In genomic region chr17:2190014-2190413, GRCh38 we compare ENCODE assay signal across 14 cellular contexts.
DNase-seq lines count a peak whose midpoint lies in the region; ATAC-seq, FAIRE-seq and TF ChIP-seq lines count a peak whose summit lies in the region.
"Had no signal": no experiment of that assay in that cellular context is flagged by ENCODE, and none has a peak within 500 bp of the region (broad histone marks: within the 10 kb centered on the region; RNA-seq: fewer than 3 reads in every experiment).

No MANE protein-coding gene starts in this region.

- TF ChIP-seq POLR2A in right lobe of liver (IDR thresholded peaks at IDR 0.05) (no peak), HepG2 (IDR thresholded peaks at IDR 0.05; ENCODE audit: insufficient read depth in 1 of 2, low read depth in 2 of 2, low read length in 2 of 2) (no peak)

- H3K9ac ChIP-seq in HepG2 (ENCODE audit: insufficient read depth, low read depth, low read length) = no peak overlapping the region
- no peak overlapping the region for H3K9ac ChIP-seq in fibroblast of lung (ENCODE audit: insufficient read depth, low read length)
- no peak overlapping the region for H3K9ac ChIP-seq in endodermal cell (ENCODE audit: extremely low read depth, low read length, poor library complexity, severe bottlenecking)

- no peaks in the 10 kb centered on the region for H3K9me3 Mint-ChIP-seq in nephron
- no peaks in the 10 kb centered on the region for H3K9me3 Mint-ChIP-seq in endodermal cell
- H3K9me3 Mint-ChIP-seq: activated T-cell treated with anti-CD3 and anti-CD28 coated beads, Interleukin-2, amount 50 U/mL, for 72 hours had no signal

- H3K36me3 Mint-ChIP-seq in nephron (ENCODE audit: low read depth) (peaks cover 68% of the 10 kb centered on the region), endodermal cell (ENCODE audit: low read depth) (peaks cover 69% of the 10 kb centered on the region)

- BruUV-seq in HepG2 (replicated peaks; lab: Mats Ljungman, UMichigan) = no TSS peak

- TF ChIP-seq CTCF in right lobe of liver (IDR thresholded peaks at IDR 0.05) = no peak
- no peak for TF ChIP-seq CTCF in HepG2 (CRISPR knock-in tag; IDR thresholded peaks at IDR 0.05)
- TF ChIP-seq CTCF in fibroblast of lung (conservative IDR thresholded peaks at IDR 0.05 in 1 of 2, IDR thresholded peaks at IDR 0.05 in 1 of 2; ENCODE audit: low read depth in 1 of 2, low read length in 2 of 2) = no peak
- TF ChIP-seq CTCF in nephron (IDR thresholded peaks at IDR 0.05; ENCODE audit: unreplicated experiment in 3 of 3) = no peak
- no peak for TF ChIP-seq CTCF in endodermal cell (conservative IDR thresholded peaks at IDR 0.05)

- no peaks in the 10 kb centered on the region for H3K27me3 ChIP-seq in right lobe of liver
- no peaks in the 10 kb centered on the region for H3K27me3 ChIP-seq in HepG2 (ENCODE audit: control insufficient read depth in 1 of 2, insufficient read depth in 2 of 2, low read length in 2 of 2)
- no peaks in the 10 kb centered on the region for H3K27me3 ChIP-seq in fibroblast of lung (ENCODE audit: control insufficient read depth, insufficient read depth, low read length)
- H3K27me3 ChIP-seq in endodermal cell (ENCODE audit: control insufficient read depth, insufficient read depth, low read length, poor library complexity, severe bottlenecking) = no peaks in the 10 kb centered on the region
- H3K27me3 ChIP-seq: brain microvascular endothelial cell, ovary had no signal

- WGBS in right lobe of liver (ENCODE audit: insufficient coverage, low coverage, low lambda C conversion rate, missing lambda C conversion rate) = 74% methylated on average over 4 of the region's 4 CpGs
- 90% methylated on average over 4 of the region's 4 CpGs for WGBS in HepG2 (ENCODE audit: low lambda C conversion rate)
- WGBS in endodermal cell (ENCODE audit: insufficient coverage in 1 of 2, insufficient read length in 1 of 2), 2 experiments = 94 to 100% methylated on average over 3 to 4 of the region's 4 CpGs

- DNase-seq in right lobe of liver (no peak), HepG2 (ENCODE audit: low spot score) (no peak), fibroblast of lung (ENCODE audit: low read depth in 2 of 2) (no peak), NCI-H2029 (lab: John Stamatoyannopoulos, UW) (no peak), NCI-H510A (lab: John Stamatoyannopoulos, UW) (no peak), endodermal cell (no peak)
- DNase-seq: activated T-cell treated with anti-CD3 and anti-CD28 coated beads, Interleukin-2, amount 50 U/mL, for 72 hours; brain microvascular endothelial cell; NCI-H446 treated with DMSO at 0.1 percent for 48 hours; stimulated activated CD4-positive, alpha-beta T cell treated with anti-CD3 and anti-CD28 coated beads, Interleukin-4, amount 100 ng/mL, for 4 hours had no signal

- H3K4me1 ChIP-seq in right lobe of liver (peaks cover 0 to 3% (median 0%) of the 10 kb centered on the region in 4 donors), HepG2 (ENCODE audit: insufficient read depth, low read length) (no peaks in the 10 kb centered on the region), fibroblast of lung (ENCODE audit: control insufficient read depth, extremely low read depth, insufficient read depth, low read length) (peaks cover 22% of the 10 kb centered on the region), endodermal cell (ENCODE audit: control insufficient read depth, insufficient read depth, low read length) (peaks cover 19% of the 10 kb centered on the region)

- H3K9me3 ChIP-seq in right lobe of liver = no peaks in the 10 kb centered on the region
- H3K9me3 ChIP-seq in HepG2 (ENCODE audit: low read length) = no peaks in the 10 kb centered on the region
- H3K9me3 ChIP-seq in fibroblast of lung (ENCODE audit: control insufficient read depth, insufficient read depth, low read depth, low read length) = no peaks in the 10 kb centered on the region
- H3K9me3 ChIP-seq in endodermal cell (ENCODE audit: control insufficient read depth, low read length) = no peaks in the 10 kb centered on the region
- H3K9me3 ChIP-seq: ovary had no signal

- no peak for FAIRE-seq in HepG2 (lab: Jason Lieb, UNC)
- FAIRE-seq: GM18507 had no signal

- intact Hi-C loops in right lobe of liver (cut with DNase I) = no loop called here
- intact Hi-C loops in HepG2 (cut with micrococcal nuclease; ENCODE audit: unreplicated experiment) = no loop called here

- no peaks in the 10 kb centered on the region for H3K27me3 Mint-ChIP-seq in nephron (ENCODE audit: low read depth)
- no peaks in the 10 kb centered on the region for H3K27me3 Mint-ChIP-seq in endodermal cell (ENCODE audit: insufficient read depth)

- H3K27ac Mint-ChIP-seq in nephron = peak overlapping the region; percentile 47 to 97 (median 61)
- no peak overlapping the region for H3K27ac Mint-ChIP-seq in endodermal cell
- H3K27ac Mint-ChIP-seq: activated T-cell treated with anti-CD3 and anti-CD28 coated beads, Interleukin-2, amount 50 U/mL, for 72 hours had no signal

- H3K4me3 ChIP-seq in right lobe of liver (no peak overlapping the region), HepG2 (replicated peaks in 1 of 3; ENCODE audit: insufficient read depth in 1 of 3, low read depth in 2 of 3, low read length in 3 of 3) (no peak overlapping the region), fibroblast of lung (replicated peaks in 1 of 4; ENCODE audit: control extremely low read depth in 1 of 4, insufficient read depth in 1 of 4, low read depth in 3 of 4, low read length in 4 of 4) (no peak overlapping the region), endodermal cell (ENCODE audit: low read length) (no peak overlapping the region)
- H3K4me3 ChIP-seq: ovary had no signal

- H3K4me1 Mint-ChIP-seq in nephron = peaks cover 52% of the 10 kb centered on the region
- peaks cover 44% of the 10 kb centered on the region for H3K4me1 Mint-ChIP-seq in endodermal cell

- H4K20me1 ChIP-seq in HepG2 (ENCODE audit: insufficient read depth, low read length) = no peaks in the 10 kb centered on the region
- no peaks in the 10 kb centered on the region for H4K20me1 ChIP-seq in fibroblast of lung (ENCODE audit: control insufficient read depth, extremely low read depth, insufficient read depth, low read length)

- CTCF ChIA-PET in HepG2 (lab: Yijun Ruan, JAX; ENCODE audit: low intra/inter-chr PET ratio, low total read pairs) = no interaction called here

- TF ChIP-seq RAD21 in HepG2 (CRISPR knock-in tag; IDR thresholded peaks at IDR 0.05) = no peak

- H3K36me3 ChIP-seq in right lobe of liver = peaks cover 0 to 5% (median 0%) of the 10 kb centered on the region in 4 donors
- peaks cover 23 to 75% of the 10 kb centered on the region in 2 experiments for H3K36me3 ChIP-seq in HepG2 (replicated peaks in 1 of 2; ENCODE audit: control insufficient read depth in 1 of 2, insufficient read depth in 2 of 2, low read length in 2 of 2)
- H3K36me3 ChIP-seq in fibroblast of lung (ENCODE audit: control insufficient read depth, insufficient read depth, low read length) = peaks cover 9% of the 10 kb centered on the region
- H3K36me3 ChIP-seq in endodermal cell (ENCODE audit: control insufficient read depth, insufficient read depth, low read length) = peaks cover 77% of the 10 kb centered on the region
- H3K36me3 ChIP-seq: ovary had no signal

- no peak overlapping the region for H3K4me2 ChIP-seq in HepG2 (ENCODE audit: low read depth, low read length)
- no peak overlapping the region for H3K4me2 ChIP-seq in fibroblast of lung (ENCODE audit: extremely low read depth, insufficient read depth, low read length)

- H3K79me2 ChIP-seq in HepG2 (ENCODE audit: insufficient read depth, low read length) = no peaks in the 10 kb centered on the region
- peaks cover 2% of the 10 kb centered on the region for H3K79me2 ChIP-seq in fibroblast of lung (ENCODE audit: control insufficient read depth, insufficient read depth, low read length)

- in situ Hi-C loops in HepG2 (cut with HindIII; ENCODE audit: extremely low pct_ligation_motif_present, low pct_unique_long_range_greater_than_20kb) = no loop called here

- no peak overlapping the region for H2AFZ ChIP-seq in HepG2 (ENCODE audit: low read length)
- H2AFZ ChIP-seq in fibroblast of lung (ENCODE audit: low read length) = no peak overlapping the region

- POLR2A ChIA-PET in HepG2 (lab: Yijun Ruan, JAX) = no interaction called here

- TF ChIP-seq EP300 in HepG2 (IDR thresholded peaks at IDR 0.05; ENCODE audit: low read depth in 2 of 2, low read length in 2 of 2) (no peak), HepG2 (CRISPR knock-in tag; IDR thresholded peaks at IDR 0.05; ENCODE audit: borderline replicate concordance) (no peak)

- peak overlapping the region in 2 of 3 donors; percentile 13 to 40 for H3K27ac ChIP-seq in right lobe of liver
- H3K27ac ChIP-seq in HepG2 (ENCODE audit: extremely low read length, insufficient read depth, low read length) = no peak overlapping the region
- peak overlapping the region; percentile 11 for H3K27ac ChIP-seq in fibroblast of lung (ENCODE audit: insufficient read depth, low read length)
- no peak overlapping the region for H3K27ac ChIP-seq in endodermal cell (ENCODE audit: low read depth, low read length)
- H3K27ac ChIP-seq: brain microvascular endothelial cell had no signal

- H3K4me3 Mint-ChIP-seq in nephron (no peak overlapping the region), endodermal cell (no peak overlapping the region)
- H3K4me3 Mint-ChIP-seq: activated T-cell treated with anti-CD3 and anti-CD28 coated beads, Interleukin-2, amount 50 U/mL, for 72 hours had no signal

- ATAC-seq in right lobe of liver (peak in 3 of 4 donors; percentile 25 to 43 (median 41)), HepG2 (no peak), HG03108 (IDR thresholded peaks at IDR 0.05; ENCODE audit: unreplicated experiment) (no peak)
- ATAC-seq: activated T-cell treated with anti-CD3 and anti-CD28 coated beads, Interleukin-2, amount 50 U/mL, for 72 hours had no signal

TF ChIP-seq in HepG2, 621 proteins besides CTCF, POLR2A, EP300 and RAD21:
- no peak for TF ChIP-seq ZNF264 (CRISPR knock-in tag; IDR thresholded peaks at IDR 0.05)
- TF ChIP-seq ATRX (CRISPR knock-in tag; IDR thresholded peaks at IDR 0.05; ENCODE audit: borderline replicate concordance) = no peak
- no peak for TF ChIP-seq CENPT (CRISPR knock-in tag; IDR thresholded peaks at IDR 0.05; ENCODE audit: low read depth)
- TF ChIP-seq, protein P1, sequence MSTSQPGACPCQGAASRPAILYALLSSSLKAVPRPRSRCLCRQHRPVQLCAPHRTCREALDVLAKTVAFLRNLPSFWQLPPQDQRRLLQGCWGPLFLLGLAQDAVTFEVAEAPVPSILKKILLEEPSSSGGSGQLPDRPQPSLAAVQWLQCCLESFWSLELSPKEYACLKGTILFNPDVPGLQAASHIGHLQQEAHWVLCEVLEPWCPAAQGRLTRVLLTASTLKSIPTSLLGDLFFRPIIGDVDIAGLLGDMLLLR (CRISPR knock-in tag; IDR thresholded peaks at IDR 0.05) = no peak
- no peak for TF ChIP-seq MBD4 (IDR thresholded peaks at IDR 0.05; ENCODE audit: borderline replicate concordance, low read length)
- TF ChIP-seq ZNF891 (CRISPR knock-in tag; IDR thresholded peaks at IDR 0.05) = no peak

Comparison
In these comparisons a context has a peak if more than half of its experiments do, and no peak if none do; other contexts are left out.
1. ATAC-seq: peak in right lobe of liver (3 of 4); none in HepG2 (single experiment) and HG03108 (single experiment).
2. H3K27ac ChIP-seq: peak in right lobe of liver (2 of 3) and fibroblast of lung (single experiment); none in HepG2 (single experiment) and endodermal cell (single experiment).